11 cellular contexts compared by ENCODE assay signal in genomic region chr3:100043271-100043670, GRCh38.
DNase-seq lines count a peak whose midpoint lies in the region; ATAC-seq and TF ChIP-seq lines count a peak whose summit lies in the region.
"Had no signal": no experiment of that assay in that cellular context is flagged by ENCODE, and none has a peak within 500 bp of the region (broad histone marks: within the 10 kb centered on the region; RNA-seq: fewer than 3 reads in every experiment).

No MANE protein-coding gene starts in this region.

- no peak overlapping the region; the same call in 1 of the 2 replicates for H2AFZ ChIP-seq in PC-9

- H3K27ac ChIP-seq in PC-9 = peak overlapping the region; percentile 90
- peak overlapping the region; percentile 84 for H3K27ac ChIP-seq in foreskin keratinocyte
- H3K27ac ChIP-seq in skeletal muscle tissue (ENCODE audit: low read depth, low read length) = peak overlapping the region; percentile 85
- H3K27ac ChIP-seq: BLaER1 had no signal

- CTCF ChIA-PET in PC-9 (lab: Charles Lee) = interaction anchor here (0.7 to 0.8 kb wide), 2 partner anchors 159 to 200 kb away, joined by 3 read pairs; no protein-coding TSS in a partner anchor

- no peaks in the 10 kb centered on the region for H3K9me3 Mint-ChIP-seq in T-helper 2 cell treated with Interferon-gamma antibody and Interleukin-4, amounts not matched to agents 5 μg/mL and 100 μg/mL, for 36 hours

- H3K79me2 ChIP-seq in PC-9 (ENCODE audit: low read depth) = no peaks in the 10 kb centered on the region; the same call in 1 of the 2 replicates

- H4K20me1 ChIP-seq in PC-9 (ENCODE audit: insufficient read depth) = no peaks in the 10 kb centered on the region
- H4K20me1 ChIP-seq: BLaER1 had no signal

- H3K9ac ChIP-seq in skeletal muscle tissue (ENCODE audit: low read depth in 1 of 3, low read length in 3 of 3) = no peak overlapping the region
- H3K9ac ChIP-seq: BLaER1 had no signal

- no peaks in the 10 kb centered on the region for H3K36me3 Mint-ChIP-seq in T-helper 2 cell treated with Interferon-gamma antibody and Interleukin-4, amounts not matched to agents 5 μg/mL and 100 μg/mL, for 36 hours (ENCODE audit: low read depth)

- peaks cover 9% of the 10 kb centered on the region; the same call in 1 of the 2 replicates for H3K36me3 ChIP-seq in PC-9 (ENCODE audit: low read depth)
- H3K36me3 ChIP-seq in skeletal muscle tissue (ENCODE audit: control insufficient read depth in 3 of 3, insufficient read depth in 3 of 3, low read length in 3 of 3) = no peaks in the 10 kb centered on the region
- H3K36me3 ChIP-seq: BLaER1 had no signal

- H3K4me2 ChIP-seq in PC-9 = peak overlapping the region; percentile 52

- H3K4me1 ChIP-seq in PC-9 (replicated peaks; ENCODE audit: insufficient read depth) (peaks cover 77% of the 10 kb centered on the region), foreskin keratinocyte (peaks cover 58% of the 10 kb centered on the region), skeletal muscle tissue (ENCODE audit: control insufficient read depth in 3 of 3, insufficient read depth in 3 of 3, low read length in 3 of 3) (peaks cover 48 to 61% (median 60%) of the 10 kb centered on the region in 3 donors)

- H3K9me3 ChIP-seq in PC-9 (ENCODE audit: insufficient read depth, low read depth) = no peaks in the 10 kb centered on the region; the same call in 1 of the 2 replicates
- no peaks in the 10 kb centered on the region for H3K9me3 ChIP-seq in skeletal muscle tissue (ENCODE audit: control insufficient read depth in 3 of 3, low read length in 3 of 3)
- H3K9me3 ChIP-seq: BLaER1 had no signal

- POLR2A ChIA-PET in PC-9 (lab: Charles Lee; ENCODE audit: unreplicated experiment) = no interaction called here

- TF ChIP-seq CTCF in PC-9 (conservative IDR thresholded peaks at IDR 0.05) = no peak
- no peak for TF ChIP-seq CTCF in foreskin keratinocyte (conservative IDR thresholded peaks at IDR 0.05)

- H3K9me2 ChIP-seq in PC-9 (ENCODE audit: insufficient read depth) = no peaks in the 10 kb centered on the region

- ATAC-seq in foreskin keratinocyte (no peak), HG03139 (IDR thresholded peaks at IDR 0.05; ENCODE audit: unreplicated experiment) (no peak)

- no TSS peak for BruUV-seq in PC-9 (replicated peaks; lab: Mats Ljungman, UMichigan)

- no peak overlapping the region for H3K4me3 Mint-ChIP-seq in T-helper 2 cell treated with Interferon-gamma antibody and Interleukin-4, amounts not matched to agents 5 μg/mL and 100 μg/mL, for 36 hours

- H3K27me3 ChIP-seq in PC-9 (ENCODE audit: insufficient read depth, low read depth) = no peaks in the 10 kb centered on the region
- H3K27me3 ChIP-seq in foreskin keratinocyte = no peaks in the 10 kb centered on the region
- no peaks in the 10 kb centered on the region for H3K27me3 ChIP-seq in skeletal muscle tissue (ENCODE audit: control insufficient read depth in 3 of 3, insufficient read depth in 3 of 3, low read length in 3 of 3)
- H3K27me3 ChIP-seq: BLaER1 had no signal

- H3F3A ChIP-seq in PC-9 (ENCODE audit: insufficient read depth, low read depth) = peaks cover 58% of the 10 kb centered on the region

- H3K27ac Mint-ChIP-seq in T-helper 2 cell treated with Interferon-gamma antibody and Interleukin-4, amounts not matched to agents 5 μg/mL and 100 μg/mL, for 36 hours = no peak overlapping the region

- intact Hi-C loops in PC-9 (cut with micrococcal nuclease; ENCODE audit: unreplicated experiment) = loop anchor here (5.0 kb wide), 1 partner anchor 176 kb away; no protein-coding TSS in a partner anchor

- DNase-seq in CD1c-positive myeloid dendritic cell (ENCODE audit: extremely low spot score) = peak; percentile 59
- DNase-seq in PC-9 = no peak
- no peak for DNase-seq in foreskin keratinocyte
- no peak for DNase-seq in T-helper 2 cell treated with Interferon-gamma antibody and Interleukin-4, amounts not matched to agents 5 μg/mL and 100 μg/mL, for 36 hours (ENCODE audit: low spot score)
- DNase-seq in NCI-H1105 (lab: John Stamatoyannopoulos, UW) = no peak
- DNase-seq in AG08395 (ENCODE audit: low spot score) = no peak
- DNase-seq: caudate nucleus, NCI-H2227 treated with DMSO at 0.1 percent for 48 hours had no signal

- peaks cover 9% of the 10 kb centered on the region for H3K4me1 Mint-ChIP-seq in T-helper 2 cell treated with Interferon-gamma antibody and Interleukin-4, amounts not matched to agents 5 μg/mL and 100 μg/mL, for 36 hours (ENCODE audit: low read depth)

- no peaks in the 10 kb centered on the region for H3K27me3 Mint-ChIP-seq in T-helper 2 cell treated with Interferon-gamma antibody and Interleukin-4, amounts not matched to agents 5 μg/mL and 100 μg/mL, for 36 hours (ENCODE audit: low read depth)

- H3K4me3 ChIP-seq in PC-9 (peak overlapping the region; percentile 9; the same call in 1 of the 2 replicates), skeletal muscle tissue (ENCODE audit: low read length in 3 of 3) (no peak overlapping the region)
- H3K4me3 ChIP-seq: BLaER1 had no signal
